In genomic region chr16:14974656-14975417, GRCh38 we compare ENCODE assay signal across 8 cellular contexts. TPM values are rescaled to one million over a fixed set of nuclear protein-coding genes. Genes with fewer than 3 reads are reported as not detected.
DNase-seq lines count a peak whose midpoint lies in the region; ATAC-seq and TF ChIP-seq lines count a peak whose summit lies in the region.
"Not testable (repeated sequence)": the region's sequence is repeated elsewhere in the genome, so short reads cannot be mapped to it uniquely, and the experiment has no call there.

TSS of gene PDXDC1 (plus strand) at chr16:14975026. CDS start at chr16:14975200, 174 bp downstream.

- peak; percentile 95 to 99 (median 97) for DNase-seq in CD8-positive, alpha-beta memory T cell
- DNase-seq in HS-5 (ENCODE audit: low read depth): peak; percentile 62
- DNase-seq in NK-92 (lab: John Stamatoyannopoulos, UW; ENCODE audit: unreplicated experiment): peak; percentile 66
- DNase-seq in activated CD8-positive, alpha-beta memory T cell treated with anti-CD3 and anti-CD28 coated beads for 1 hour (ENCODE audit: extremely low read depth in 1 of 2, low read depth in 1 of 2): peak; percentile 90 to 96
- DNase-seq in effector CD4-positive, alpha-beta T cell: peak; percentile 98
- DNase-seq in lung (ENCODE audit: low spot score): peak; percentile 97
- peak; percentile 94 to 98 (median 97) for DNase-seq in stimulated activated CD4-positive, alpha-beta T cell treated with anti-CD3 and anti-CD28 coated beads, TNF-alpha, amount 100 ng/mL, for 24 hours (ENCODE audit: low read depth in 3 of 3)

- not testable (repeated sequence) for H3K27me3 Mint-ChIP-seq in CD8-positive, alpha-beta memory T cell

- H3K9me3 Mint-ChIP-seq in CD8-positive, alpha-beta memory T cell: not testable (repeated sequence)

- peak within 1 kb of the TSS; percentile 78 for H3K27ac ChIP-seq in CD8-positive, alpha-beta memory T cell (ENCODE audit: low read depth, low read length)
- peak within 1 kb of the TSS; percentile 95 to 99 for H3K27ac ChIP-seq in lung (ENCODE audit: low read depth in 1 of 2, low read length in 1 of 2)

- ATAC-seq in GM19468 (IDR thresholded peaks at IDR 0.05; ENCODE audit: extremely low read depth, unreplicated experiment) (peak; percentile 89), lung (ENCODE audit: insufficient read depth, low FRiP score) (peak; percentile 97)

- peaks cover 0 to 13% (median 0%) of the 10 kb centered on the region in 3 donors for H3K36me3 Mint-ChIP-seq in CD8-positive, alpha-beta memory T cell

- peak within 1 kb of the TSS; percentile 89 to 96 (median 95) for H3K4me3 Mint-ChIP-seq in CD8-positive, alpha-beta memory T cell

- H3K4me1 ChIP-seq in CD8-positive, alpha-beta memory T cell (ENCODE audit: insufficient read depth, low read length): peaks cover 13% of the 10 kb centered on the region
- H3K4me1 ChIP-seq in lung (ENCODE audit: control insufficient read depth in 2 of 2, insufficient read depth in 2 of 2, low read length in 2 of 2): not testable (repeated sequence)

- not testable (repeated sequence) for H3K36me3 ChIP-seq in CD8-positive, alpha-beta memory T cell (ENCODE audit: insufficient read depth, low read length); lung (ENCODE audit: control insufficient read depth in 2 of 2, insufficient read depth in 2 of 2, low read length in 2 of 2)

- not testable (repeated sequence) for TF ChIP-seq CTCF in lung (IDR thresholded peaks at IDR 0.05; ENCODE audit: control extremely low read depth, extremely low read depth)

- POLR2A ChIA-PET in CD8-positive, alpha-beta memory T cell (lab: Charles Lee): interaction anchor here (0.6 to 0.7 kb wide), 2 partner anchors 39 to 40 kb away, joined by 4 to 6 read pairs; no protein-coding TSS in a partner anchor

- 0% methylated on average over 71 to 74 of the region's 74 CpGs for WGBS in lung, 2 donors

- not testable (repeated sequence) for H3K27me3 ChIP-seq in CD8-positive, alpha-beta memory T cell (ENCODE audit: insufficient read depth, low read length, poor library complexity, severe bottlenecking); lung (ENCODE audit: control insufficient read depth, insufficient read depth)

- H3K27ac Mint-ChIP-seq in CD8-positive, alpha-beta memory T cell: peak within 1 kb of the TSS; percentile 90 to 98 (median 96)

- H3K4me1 Mint-ChIP-seq in CD8-positive, alpha-beta memory T cell: peaks cover 22 to 35% (median 30%) of the 10 kb centered on the region in 3 donors

- peak within 1 kb of the TSS; percentile 81 for H3K4me3 ChIP-seq in CD8-positive, alpha-beta memory T cell (ENCODE audit: low read length)
- H3K4me3 ChIP-seq in lung: peak within 1 kb of the TSS; percentile 88

- CTCF ChIA-PET in CD8-positive, alpha-beta memory T cell (lab: Charles Lee): interaction anchor here (1.0 kb wide), 2 partner anchors 12 to 47 kb away, joined by 3 to 5 read pairs; no protein-coding TSS in a partner anchor

- H3K9me3 ChIP-seq in CD8-positive, alpha-beta memory T cell (ENCODE audit: low read length); lung (ENCODE audit: control insufficient read depth in 2 of 2, insufficient read depth in 1 of 2, low read length in 1 of 2): not testable (repeated sequence)

RNA-seq across cellular contexts. Expression of gene PDXDC1, which starts in this region (rescaled TPM):
- 10 to 100 TPM; 55.5 to 58.5 TPM for total RNA-seq in CD8-positive, alpha-beta memory T cell
- polyA plus RNA-seq in CD8-positive, alpha-beta memory T cell: 39.5 TPM
- total RNA-seq in lung: 100 to 1,000 TPM in 1 of 2 donors, 10 to 100 TPM in 1; 88.1 to 109 TPM
- polyA plus RNA-seq in lung: 10 to 100 TPM; 35.7 to 51.1 TPM

Comparison
In these comparisons a context has a peak if more than half of its experiments do, and no peak if none do; other contexts are left out.
1. Peak in every context shown above with its lines: DNase-seq, ATAC-seq, H3K4me3 ChIP-seq and H3K27ac ChIP-seq.